In the genomic region with DNA sequence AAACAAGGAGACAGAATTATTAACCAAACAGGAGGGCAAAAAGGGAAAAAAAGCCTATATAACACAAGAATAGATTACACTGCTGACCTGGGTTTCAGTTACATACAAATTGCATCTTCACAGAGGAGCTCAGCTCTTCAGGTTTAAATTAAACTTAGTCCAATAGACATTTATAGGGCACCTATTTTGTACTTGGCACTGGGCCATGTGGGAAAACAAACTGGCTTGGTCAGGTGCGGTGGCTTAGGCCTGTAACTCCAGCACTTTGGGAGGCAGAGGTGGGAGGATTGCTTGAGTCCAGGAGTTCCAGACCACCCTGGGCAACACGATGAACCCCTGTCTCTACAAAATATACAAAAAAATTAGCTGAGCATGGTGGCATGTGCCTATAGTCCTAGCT, we compare ENCODE assay signal across 27 cellular contexts.
DNase-seq lines count a peak whose midpoint lies in the region; ATAC-seq and TF ChIP-seq lines count a peak whose summit lies in the region.
"Had no signal": no experiment of that assay in that cellular context is flagged by ENCODE, and none has a peak within 500 bp of the region (broad histone marks: within the 10 kb centered on the region; RNA-seq: fewer than 3 reads in every experiment).

No MANE protein-coding gene starts in this region.

- peaks cover 7% of the 10 kb centered on the region for H3K9me3 Mint-ChIP-seq in progenitor cell of endocrine pancreas (ENCODE audit: low read depth)
- H3K9me3 Mint-ChIP-seq: activated CD4-positive, alpha-beta memory T cell treated with anti-CD3 and anti-CD28 coated beads for 36 hours; activated T-cell treated with anti-CD3 and anti-CD28 coated beads, Interleukin-2, amount 50 U/mL, for 72 hours; dendritic cell treated with granulocyte-macrophage colony-stimulating factor and Interleukin-4, amounts not matched to agents 40 ng/mL and 50 ng/mL, for 4 days; immature natural killer cell; nephron progenitor cell; T-helper 1 cell treated with Interleukin-12 subunit alpha and Interleukin-12 subunit beta and Interleukin-4 antibody, amounts not matched to agents 30 μg/mL and 1 μg/mL, for 36 hours had no signal

- TF ChIP-seq CTCF in progenitor cell of endocrine pancreas (IDR thresholded peaks at IDR 0.05; ENCODE audit: unreplicated experiment) = no peak

- H3K27ac Mint-ChIP-seq in progenitor cell of endocrine pancreas = peak overlapping the region; percentile 62
- H3K27ac Mint-ChIP-seq: activated CD4-positive, alpha-beta memory T cell treated with anti-CD3 and anti-CD28 coated beads for 36 hours; activated T-cell treated with anti-CD3 and anti-CD28 coated beads, Interleukin-2, amount 50 U/mL, for 72 hours; dendritic cell treated with granulocyte-macrophage colony-stimulating factor and Interleukin-4, amounts not matched to agents 40 ng/mL and 50 ng/mL, for 4 days; immature natural killer cell; nephron progenitor cell; T-helper 1 cell treated with Interleukin-12 subunit alpha and Interleukin-12 subunit beta and Interleukin-4 antibody, amounts not matched to agents 30 μg/mL and 1 μg/mL, for 36 hours had no signal

- no peaks in the 10 kb centered on the region for H3K27me3 Mint-ChIP-seq in progenitor cell of endocrine pancreas
- H3K27me3 Mint-ChIP-seq: activated CD4-positive, alpha-beta memory T cell treated with anti-CD3 and anti-CD28 coated beads for 36 hours; dendritic cell treated with granulocyte-macrophage colony-stimulating factor and Interleukin-4, amounts not matched to agents 40 ng/mL and 50 ng/mL, for 4 days had no signal

- H3K36me3 Mint-ChIP-seq in progenitor cell of endocrine pancreas (ENCODE audit: insufficient read depth) = no peaks in the 10 kb centered on the region
- H3K36me3 Mint-ChIP-seq: activated CD4-positive, alpha-beta memory T cell treated with anti-CD3 and anti-CD28 coated beads for 36 hours; immature natural killer cell had no signal

- peak; percentile 46 for DNase-seq in COLO668 (lab: John Stamatoyannopoulos, UW; ENCODE audit: unreplicated experiment)
- DNase-seq in HT-29 (ENCODE audit: low spot score) = peak; percentile 66
- peak; percentile 37 for DNase-seq in NCI-H748 treated with DMSO at 0.1 percent for 48 hours (lab: John Stamatoyannopoulos, UW)
- DNase-seq in progenitor cell of endocrine pancreas (ENCODE audit: low spot score, unreplicated experiment) = no peak
- DNase-seq in DMS153 (lab: John Stamatoyannopoulos, UW) = no peak
- no peak for DNase-seq in pons (ENCODE audit: low spot score)
- DNase-seq: activated CD4-positive, alpha-beta memory T cell treated with anti-CD3 and anti-CD28 coated beads for 36 hours; activated naive CD4-positive, alpha-beta T cell treated with Interleukin-2 at 50 U/mL for 16 hours; activated T-cell treated with anti-CD3 and anti-CD28 coated beads, Interleukin-2, amount 50 U/mL, for 72 hours; central memory CD4-positive, alpha-beta T cell; DMS79; GDM1; immature natural killer cell; left cardiac atrium; NCI-H1105 treated with DMSO at 0.1 percent for 48 hours; NCI-H2029; NCI-H226; nephron progenitor cell; retina; SK-N-SH; stimulated activated naive CD4-positive, alpha-beta T cell; uterus had no signal

- H3K4me3 Mint-ChIP-seq in progenitor cell of endocrine pancreas (ENCODE audit: low read depth) = no peak overlapping the region
- H3K4me3 Mint-ChIP-seq: activated CD4-positive, alpha-beta memory T cell treated with anti-CD3 and anti-CD28 coated beads for 36 hours; activated T-cell treated with anti-CD3 and anti-CD28 coated beads, Interleukin-2, amount 50 U/mL, for 72 hours; dendritic cell treated with granulocyte-macrophage colony-stimulating factor and Interleukin-4, amounts not matched to agents 40 ng/mL and 50 ng/mL, for 4 days; immature natural killer cell; nephron progenitor cell; T-helper 1 cell treated with Interleukin-12 subunit alpha and Interleukin-12 subunit beta and Interleukin-4 antibody, amounts not matched to agents 30 μg/mL and 1 μg/mL, for 36 hours had no signal

- ATAC-seq in GM21447 (IDR thresholded peaks at IDR 0.05; ENCODE audit: unreplicated experiment) = no peak
- ATAC-seq: activated T-cell treated with anti-CD3 and anti-CD28 coated beads, Interleukin-2, amount 50 U/mL, for 72 hours; HCT116; left cardiac atrium; Right ventricle myocardium inferior had no signal

- H3K4me1 Mint-ChIP-seq in progenitor cell of endocrine pancreas (ENCODE audit: low read depth) = peaks cover 24% of the 10 kb centered on the region
- H3K4me1 Mint-ChIP-seq: immature natural killer cell had no signal

Comparison
In these comparisons a context has a peak if more than half of its experiments do, and no peak if none do; other contexts are left out.
1. DNase-seq: peak in COLO668 (single experiment), HT-29 (single experiment) and NCI-H748 treated with DMSO at 0.1 percent for 48 hours (single experiment); none in progenitor cell of endocrine pancreas (single experiment), DMS153 (single experiment) and pons (single experiment).